ENCODE assay signal across 9 cellular contexts in the genomic region with DNA sequence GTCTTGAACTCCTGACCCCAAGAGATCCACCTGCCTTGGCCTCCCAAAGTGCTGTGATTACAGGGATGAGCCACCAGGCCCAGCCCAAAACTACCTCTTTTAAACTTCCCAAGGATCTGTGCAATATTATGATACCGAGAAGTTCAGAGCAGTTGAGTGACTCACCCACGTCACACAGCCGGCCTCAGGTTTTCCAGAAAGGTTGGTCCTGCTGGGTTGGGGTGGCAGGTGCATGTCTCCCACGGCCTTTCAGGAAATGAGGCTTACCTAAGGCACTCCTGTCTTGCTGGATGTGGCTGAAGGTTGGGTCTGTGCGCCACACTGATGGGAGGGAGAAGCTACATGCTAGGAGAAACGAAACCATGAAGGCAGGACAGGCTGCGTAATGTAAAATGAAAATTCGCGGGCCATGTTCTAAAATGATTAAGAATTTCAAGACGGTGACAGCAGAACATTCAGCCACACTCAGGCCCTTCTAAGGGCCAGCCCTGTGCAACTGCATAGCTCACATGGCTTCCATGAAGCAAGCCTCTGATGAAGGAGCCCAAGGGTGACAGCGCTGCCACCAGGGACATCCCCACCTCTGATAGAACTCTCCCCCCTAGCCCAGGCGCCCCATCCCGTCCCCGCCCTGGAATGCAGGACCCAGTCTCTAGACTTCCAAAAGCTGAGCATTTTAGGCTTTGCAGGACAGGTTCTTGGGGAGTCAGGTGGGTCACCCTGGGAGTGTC. TPM values are rescaled to one million over a fixed set of nuclear protein-coding genes. Genes with fewer than 3 reads are reported as not detected.
DNase-seq lines count a peak whose midpoint lies in the region; ATAC-seq and TF ChIP-seq lines count a peak whose summit lies in the region.
"Had no signal": no experiment of that assay in that cellular context is flagged by ENCODE, and none has a peak within 500 bp of the region (broad histone marks: within the 10 kb centered on the region; RNA-seq: fewer than 3 reads in every experiment).

No MANE protein-coding gene starts in this region.

- H3K4me2 ChIP-seq in OCI-LY1 (ENCODE audit: low read length) = peak overlapping the region; percentile 18; the same call in 1 of the 2 replicates

- peaks cover 33% of the 10 kb centered on the region for H3K4me1 ChIP-seq in OCI-LY1 (ENCODE audit: insufficient read depth, low read length, severe bottlenecking)
- peaks cover 24 to 46% (median 39%) of the 10 kb centered on the region in 4 donors for H3K4me1 ChIP-seq in esophagus muscularis mucosa

- H3K4me3 Mint-ChIP-seq in activated T-cell treated with anti-CD3 and anti-CD28 coated beads, Interleukin-2, amount 50 U/mL, for 72 hours = peak overlapping the region; percentile 43 to 85
- peak overlapping the region; percentile 93 for H3K4me3 Mint-ChIP-seq in stimulated activated effector memory CD8-positive, alpha-beta T cell treated with anti-CD3 and anti-CD28 coated beads, Interleukin-12 subunit alpha, Interleukin-12 subunit beta, amount 100 ng/mL, for 72 hours

- H3K27me3 Mint-ChIP-seq in activated T-cell treated with anti-CD3 and anti-CD28 coated beads, Interleukin-2, amount 50 U/mL, for 72 hours (ENCODE audit: low read depth) = peaks cover 10% of the 10 kb centered on the region

- H3K27ac Mint-ChIP-seq in activated T-cell treated with anti-CD3 and anti-CD28 coated beads, Interleukin-2, amount 50 U/mL, for 72 hours = peak overlapping the region; percentile 28
- no peak overlapping the region for H3K27ac Mint-ChIP-seq in stimulated activated effector memory CD8-positive, alpha-beta T cell treated with anti-CD3 and anti-CD28 coated beads, Interleukin-12 subunit alpha, Interleukin-12 subunit beta, amount 100 ng/mL, for 72 hours

- peaks cover 4% of the 10 kb centered on the region; the same call in 1 of the 2 replicates for H3F3A ChIP-seq in OCI-LY1 (ENCODE audit: insufficient read depth, low read length)

- DNase-seq in activated T-cell treated with anti-CD3 and anti-CD28 coated beads, Interleukin-2, amount 50 U/mL, for 72 hours = no peak
- DNase-seq in activated T-cell treated with anti-CD3 and anti-CD28 coated beads, Interleukin-2, amount 50 U/mL, for 1 hour = no peak
- no peak for DNase-seq in esophagus muscularis mucosa (ENCODE audit: extremely low spot score)
- DNase-seq in stimulated activated effector memory CD8-positive, alpha-beta T cell treated with anti-CD3 and anti-CD28 coated beads, Interleukin-12 subunit alpha, Interleukin-12 subunit beta, amount 100 ng/mL, for 72 hours (ENCODE audit: low spot score in 2 of 2) = peak in 1 of 2 donors; percentile 48
- no peak for DNase-seq in globus pallidus (ENCODE audit: low spot score)
- no peak for DNase-seq in amygdala (lab: John Stamatoyannopoulos, UW)

- no peak overlapping the region for H2AFZ ChIP-seq in OCI-LY1 (ENCODE audit: low read length)

- TF ChIP-seq POLR2A in esophagus muscularis mucosa (IDR thresholded peaks at IDR 0.05; ENCODE audit: low read depth) = no peak

- H3K9me3 Mint-ChIP-seq in activated T-cell treated with anti-CD3 and anti-CD28 coated beads, Interleukin-2, amount 50 U/mL, for 72 hours = peaks cover 3 to 4% of the 10 kb centered on the region in 2 donors
- peaks cover 3% of the 10 kb centered on the region for H3K9me3 Mint-ChIP-seq in stimulated activated effector memory CD8-positive, alpha-beta T cell treated with anti-CD3 and anti-CD28 coated beads, Interleukin-12 subunit alpha, Interleukin-12 subunit beta, amount 100 ng/mL, for 72 hours

- peaks cover 45% of the 10 kb centered on the region for H3K4me1 Mint-ChIP-seq in activated T-cell treated with anti-CD3 and anti-CD28 coated beads, Interleukin-2, amount 50 U/mL, for 72 hours (ENCODE audit: low read depth)
- peaks cover 27% of the 10 kb centered on the region for H3K4me1 Mint-ChIP-seq in stimulated activated effector memory CD8-positive, alpha-beta T cell treated with anti-CD3 and anti-CD28 coated beads, Interleukin-12 subunit alpha, Interleukin-12 subunit beta, amount 100 ng/mL, for 72 hours

- intact Hi-C loops in esophagus muscularis mucosa (cut with DNase I) = no loop called here

- H3K27me3 ChIP-seq in OCI-LY1 (ENCODE audit: insufficient read depth, low read length) (0 out of 2 replicates have a peak, but pooled peaks cover 3% of the 10 kb centered on the region), esophagus muscularis mucosa (no peaks in the 10 kb centered on the region)
- H3K27me3 ChIP-seq: adrenal gland had no signal

- TF ChIP-seq CTCF in OCI-LY1 (IDR thresholded peaks at IDR 0.05; ENCODE audit: low read length) (no peak), esophagus muscularis mucosa (IDR thresholded peaks at IDR 0.05) (no peak)

- no peaks in the 10 kb centered on the region for H3K9me3 ChIP-seq in OCI-LY1 (ENCODE audit: low read length)
- no peaks in the 10 kb centered on the region for H3K9me3 ChIP-seq in esophagus muscularis mucosa
- H3K9me3 ChIP-seq: adrenal gland had no signal

- no peaks in the 10 kb centered on the region for H3K9me2 ChIP-seq in OCI-LY1 (ENCODE audit: low read depth, low read length)

- H3K36me3 ChIP-seq in OCI-LY1 (ENCODE audit: insufficient read depth, low read length) (peaks cover 19% of the 10 kb centered on the region), esophagus muscularis mucosa (no peaks in the 10 kb centered on the region)
- H3K36me3 ChIP-seq: adrenal gland had no signal

- H3K27ac ChIP-seq in OCI-LY1 (ENCODE audit: low read depth, low read length, poor library complexity, severe bottlenecking) = peak overlapping the region; percentile 74
- peak overlapping the region; percentile 61 to 79 (median 70) for H3K27ac ChIP-seq in esophagus muscularis mucosa (replicated peaks in 1 of 4)

- WGBS in esophagus muscularis mucosa = 90% methylated on average over 10 of the region's 14 CpGs

- no peaks in the 10 kb centered on the region for H3K79me2 ChIP-seq in OCI-LY1 (ENCODE audit: insufficient read depth, low read length)

- H3K36me3 Mint-ChIP-seq in activated T-cell treated with anti-CD3 and anti-CD28 coated beads, Interleukin-2, amount 50 U/mL, for 72 hours (ENCODE audit: insufficient read depth in 2 of 2) = peaks cover 4 to 5% of the 10 kb centered on the region in 2 donors
- peaks cover 10% of the 10 kb centered on the region for H3K36me3 Mint-ChIP-seq in stimulated activated effector memory CD8-positive, alpha-beta T cell treated with anti-CD3 and anti-CD28 coated beads, Interleukin-12 subunit alpha, Interleukin-12 subunit beta, amount 100 ng/mL, for 72 hours

- TF ChIP-seq EP300 in esophagus muscularis mucosa (IDR thresholded peaks at IDR 0.05) = no peak

- H3K4me3 ChIP-seq in OCI-LY1 (ENCODE audit: low read depth, low read length, poor library complexity, severe bottlenecking) (no peak overlapping the region), esophagus muscularis mucosa (no peak overlapping the region)
- H3K4me3 ChIP-seq: adrenal gland had no signal

- no peak overlapping the region for H3K9ac ChIP-seq in OCI-LY1 (ENCODE audit: low read length)

- H4K20me1 ChIP-seq in OCI-LY1 (ENCODE audit: insufficient read depth, low read length) = no peaks in the 10 kb centered on the region

- ATAC-seq in activated T-cell treated with anti-CD3 and anti-CD28 coated beads, Interleukin-2, amount 50 U/mL, for 72 hours (replicated peaks in 1 of 2) = no peak
- ATAC-seq in stimulated activated effector memory CD8-positive, alpha-beta T cell treated with anti-CD3 and anti-CD28 coated beads, Interleukin-12 subunit alpha, Interleukin-12 subunit beta, amount 100 ng/mL, for 72 hours = no peak
- no peak for ATAC-seq in GM18517 (IDR thresholded peaks at IDR 0.05; ENCODE audit: unreplicated experiment)

RNA-seq across cellular contexts. Expression of gene GLIS2, which starts 6.6 kb away (rescaled TPM):
- total RNA-seq in activated T-cell treated with anti-CD3 and anti-CD28 coated beads, Interleukin-2, amount 50 U/mL, for 72 hours = 1 to 10 TPM; 1.3 to 1.7 TPM
- 10 to 100 TPM; 10.8 to 32.6 (median 14.9) TPM for total RNA-seq in esophagus muscularis mucosa

RNA-seq across cellular contexts. Expression of gene TFAP4, which starts 36.4 kb away (rescaled TPM):
- 10 to 100 TPM; 17.8 to 27.2 TPM for total RNA-seq in activated T-cell treated with anti-CD3 and anti-CD28 coated beads, Interleukin-2, amount 50 U/mL, for 72 hours
- total RNA-seq in esophagus muscularis mucosa = 1 to 10 TPM; 2.8 to 4.6 (median 3.7) TPM

RNA-seq across cellular contexts. Expression of gene PAM16, which starts 41.9 kb away (rescaled TPM):
- total RNA-seq in activated T-cell treated with anti-CD3 and anti-CD28 coated beads, Interleukin-2, amount 50 U/mL, for 72 hours = 10 to 100 TPM; 46.6 to 48.2 TPM
- 10 to 100 TPM; 24.5 to 44.1 (median 40.2) TPM for total RNA-seq in esophagus muscularis mucosa

Comparison
In these comparisons a context has a peak if more than half of its experiments do, and no peak if none do; other contexts are left out.
1. RNA of gene GLIS2, which starts 6.6 kb away (total RNA-seq): 10.8 to 32.6 TPM in esophagus muscularis mucosa; 1.3 to 1.7 TPM in activated T-cell treated with anti-CD3 and anti-CD28 coated beads, Interleukin-2, amount 50 U/mL, for 72 hours; every median in the first group is over 4 times any median in the second.